ENCODE assay signal across 14 cellular contexts in genomic region chr3:69691860-69692259, GRCh38. TPM values are rescaled to one million over a fixed set of nuclear protein-coding genes. Genes with fewer than 3 reads are reported as not detected.
"Had no signal": no experiment of that assay in that cellular context is flagged by ENCODE, and none has a peak within 500 bp of the region (broad histone marks: within the 10 kb centered on the region; RNA-seq: fewer than 3 reads in every experiment).

No MANE protein-coding gene starts in this region.

- H3K36me3 ChIP-seq: brain microvascular endothelial cell, neutrophil had no signal

- H3K9me3 ChIP-seq: neutrophil had no signal

- ATAC-seq: activated CD8-positive, alpha-beta T cell treated with anti-CD3 and anti-CD28 coated beads, Interleukin-2, amount 10 ng/mL, durations not matched to agents 7 days and 5 days; activated naive CD4-positive, alpha-beta T cell treated with anti-CD3 and anti-CD28 coated beads, Interleukin-2, amount 50 U/mL, for 72 hours; activated T-cell treated with anti-CD3 and anti-CD28 coated beads, Interleukin-2, amount 50 U/mL, for 72 hours; naive thymus-derived CD8-positive, alpha-beta T cell; stimulated activated naive CD8-positive, alpha-beta T cell treated with anti-CD3 and anti-CD28 coated beads, Interleukin-15, Interleukin-2, amounts not matched to agents 100 U/mL and 50 U/mL, for 24 hours had no signal

- H3K27me3 ChIP-seq: brain microvascular endothelial cell had no signal

- H3K27ac ChIP-seq: brain microvascular endothelial cell, epithelial cell of prostate, neutrophil had no signal

- DNase-seq: activated B cell treated with CpG ODN at 0.5 μM for 24 hours; activated CD4-positive, alpha-beta T cell treated with anti-CD3 and anti-CD28 coated beads for 48 hours; activated CD8-positive, alpha-beta memory T cell treated with anti-CD3 and anti-CD28 coated beads, Interleukin-2, amount 50 U/mL, for 48 hours; activated CD8-positive, alpha-beta T cell treated with anti-CD3 and anti-CD28 coated beads, Interleukin-2, amount 10 ng/mL, durations not matched to agents 7 days and 5 days; activated gamma-delta T cell; activated T-cell treated with anti-CD3 and anti-CD28 coated beads, Interleukin-2, amount 50 U/mL, for 72 hours; cerebellar nuclear complex; left ventricle myocardium superior; naive thymus-derived CD8-positive, alpha-beta T cell; stimulated activated naive CD8-positive, alpha-beta T cell treated with anti-CD3 and anti-CD28 coated beads, Interleukin-15, Interleukin-2, amounts not matched to agents 100 U/mL and 50 U/mL, for 24 hours had no signal

RNA-seq across cellular contexts. Expression of gene MITF, which starts 47.4 kb away (rescaled TPM):
- total RNA-seq: activated B cell treated with CpG ODN at 0.5 μM for 24 hours; activated CD8-positive, alpha-beta T cell treated with anti-CD3 and anti-CD28 coated beads, Interleukin-2, amount 10 ng/mL, durations not matched to agents 7 days and 5 days had no signal
